1 cellular context compared by ENCODE assay signal in the genomic region with DNA sequence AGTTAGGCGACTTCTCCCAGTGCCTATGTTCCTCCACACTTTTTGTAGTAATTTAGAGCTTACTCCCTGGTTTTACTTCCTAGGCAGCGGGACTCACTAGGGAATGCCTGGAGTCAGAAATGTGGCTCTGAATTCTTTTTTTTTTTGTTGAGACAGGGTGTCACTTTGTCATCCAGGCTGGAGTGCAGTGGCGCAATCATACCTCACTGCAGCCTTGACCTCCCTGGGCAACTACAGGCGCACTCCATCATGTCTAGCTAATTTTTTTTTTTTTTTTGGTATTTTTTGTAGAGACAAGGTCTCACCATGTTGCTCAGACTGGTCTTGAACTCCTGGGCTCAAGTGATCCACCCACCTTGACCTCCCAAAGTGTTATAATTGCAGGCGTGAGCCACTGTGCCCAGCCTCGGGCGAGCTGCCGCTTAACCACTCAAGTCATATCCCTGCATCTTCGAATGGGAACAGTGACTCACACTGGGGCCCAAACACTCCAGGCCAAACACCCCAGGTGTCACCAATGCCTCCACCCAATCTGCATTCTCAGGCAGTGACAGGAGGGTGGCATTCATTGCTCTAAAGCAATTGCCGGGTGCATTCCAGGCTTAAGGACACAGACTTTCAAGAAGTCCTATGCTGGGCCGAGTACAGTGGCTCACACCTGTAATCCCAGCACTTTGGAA.
TF ChIP-seq lines count a peak whose summit lies in the region.

No MANE protein-coding gene starts in this region.

TF ChIP-seq in HepG2, 621 proteins besides CTCF, POLR2A, EP300 and RAD21 (continues in another document):
- TF ChIP-seq ZFP1 (CRISPR knock-in tag; IDR thresholded peaks at IDR 0.05) (no peak), ERF (CRISPR knock-in tag; IDR thresholded peaks at IDR 0.05) (no peak), NR2C2 (CRISPR knock-in tag; IDR thresholded peaks at IDR 0.05; ENCODE audit: borderline replicate concordance) (peak; percentile 60; the same call in 1 of the 2 replicates), ZNF724P (CRISPR knock-in tag; IDR thresholded peaks at IDR 0.05; ENCODE audit: borderline replicate concordance) (no peak), ZNF605 (CRISPR knock-in tag; IDR thresholded peaks at IDR 0.05) (peak; percentile 22; the same call in 1 of the 2 replicates), SMYD3 (CRISPR knock-in tag; IDR thresholded peaks at IDR 0.05) (no peak), HOXA7 (CRISPR knock-in tag; IDR thresholded peaks at IDR 0.05) (no peak), SOX6 (IDR thresholded peaks at IDR 0.05) (no peak), SOX6 (CRISPR knock-in tag; IDR thresholded peaks at IDR 0.05) (peak; percentile 56; the same call in 1 of the 2 replicates), RXRB (CRISPR knock-in tag; IDR thresholded peaks at IDR 0.05; ENCODE audit: borderline replicate concordance) (peak; percentile 48; the same call in 1 of the 2 replicates), NR2F6 (IDR thresholded peaks at IDR 0.05) (peak; percentile 85), NR2F6 (CRISPR knock-in tag; IDR thresholded peaks at IDR 0.05) (peak; percentile 91), FOSL2 (CRISPR knock-in tag; IDR thresholded peaks at IDR 0.05) (peak; percentile 34), ZNF598 (CRISPR knock-in tag; IDR thresholded peaks at IDR 0.05; ENCODE audit: borderline replicate concordance) (no peak), REL (CRISPR knock-in tag; conservative IDR thresholded peaks at IDR 0.05) (no peak), HOXA3 (CRISPR knock-in tag; IDR thresholded peaks at IDR 0.05) (peak; percentile 50; the same call in 1 of the 2 replicates), FOXK1 (CRISPR knock-in tag; IDR thresholded peaks at IDR 0.05; ENCODE audit: borderline replicate concordance, low read depth) (0 out of 2 replicates have a peak, but pooled peaks have one; percentile 17), SP2 (CRISPR knock-in tag; IDR thresholded peaks at IDR 0.05) (no peak), FOXA3 (CRISPR knock-in tag; IDR thresholded peaks at IDR 0.05) (0 out of 2 replicates have a peak, but pooled peaks have one; percentile 15), RCOR2 (CRISPR knock-in tag; IDR thresholded peaks at IDR 0.05) (no peak), ZNF737 (CRISPR knock-in tag; IDR thresholded peaks at IDR 0.05; ENCODE audit: borderline replicate concordance) (no peak), RARA (CRISPR knock-in tag; IDR thresholded peaks at IDR 0.05) (peak; percentile 85), NR2F2 (IDR thresholded peaks at IDR 0.05; ENCODE audit: borderline replicate concordance, low read depth) (0 out of 2 replicates have a peak, but pooled peaks have one; percentile 46), CEBPG (CRISPR knock-in tag; IDR thresholded peaks at IDR 0.05) (peak; percentile 89), SALL1 (CRISPR knock-in tag; IDR thresholded peaks at IDR 0.05) (peak; percentile 37), FOXM1 (CRISPR knock-in tag; IDR thresholded peaks at IDR 0.05) (no peak), PHF21A (CRISPR knock-in tag; IDR thresholded peaks at IDR 0.05) (peak; percentile 53; the same call in 1 of the 2 replicates), SSRP1 (CRISPR knock-in tag; IDR thresholded peaks at IDR 0.05) (no peak), CCDC6 (CRISPR knock-in tag; IDR thresholded peaks at IDR 0.05) (no peak), NCOA2 (CRISPR knock-in tag; IDR thresholded peaks at IDR 0.05) (peak; percentile 48), KDM3A (CRISPR knock-in tag; IDR thresholded peaks at IDR 0.05; ENCODE audit: low read depth) (no peak), FOXO1 (CRISPR knock-in tag; IDR thresholded peaks at IDR 0.05) (0 out of 2 replicates have a peak, but pooled peaks have one; percentile 8), ZNF350 (CRISPR knock-in tag; IDR thresholded peaks at IDR 0.05; ENCODE audit: borderline replicate concordance, low read depth) (peak; percentile 18; the same call in 1 of the 2 replicates), RARG (CRISPR knock-in tag; IDR thresholded peaks at IDR 0.05; ENCODE audit: low read depth) (no peak), TEAD3 (CRISPR knock-in tag; optimal IDR thresholded peaks at IDR 0.05; ENCODE audit: borderline replicate concordance) (peak; percentile 39), SKI (IDR thresholded peaks at IDR 0.05; ENCODE audit: partially characterized antibody) (peak; percentile 60), ZZZ3 (CRISPR knock-in tag; IDR thresholded peaks at IDR 0.05; ENCODE audit: borderline replicate concordance) (no peak), NR2F1 (CRISPR knock-in tag; IDR thresholded peaks at IDR 0.05) (peak in 1 of 2 experiments; percentile 69; a peak in 1 of 4 replicates), CEBPB (IDR thresholded peaks at IDR 0.05; ENCODE audit: borderline replicate concordance, low read depth, low read length) (peak; percentile 89), ZNF709 (CRISPR knock-in tag; IDR thresholded peaks at IDR 0.05) (no peak), ZNF317 (CRISPR knock-in tag; IDR thresholded peaks at IDR 0.05) (0 out of 2 replicates have a peak, but pooled peaks have one; percentile 21), BCL6 (CRISPR knock-in tag; IDR thresholded peaks at IDR 0.05) (peak; percentile 60; the same call in 1 of the 2 replicates), LCORL (IDR thresholded peaks at IDR 0.05) (no peak), LCORL (CRISPR knock-in tag; IDR thresholded peaks at IDR 0.05) (peak; percentile 56; the same call in 1 of the 2 replicates)
- TF ChIP-seq, protein P1, sequence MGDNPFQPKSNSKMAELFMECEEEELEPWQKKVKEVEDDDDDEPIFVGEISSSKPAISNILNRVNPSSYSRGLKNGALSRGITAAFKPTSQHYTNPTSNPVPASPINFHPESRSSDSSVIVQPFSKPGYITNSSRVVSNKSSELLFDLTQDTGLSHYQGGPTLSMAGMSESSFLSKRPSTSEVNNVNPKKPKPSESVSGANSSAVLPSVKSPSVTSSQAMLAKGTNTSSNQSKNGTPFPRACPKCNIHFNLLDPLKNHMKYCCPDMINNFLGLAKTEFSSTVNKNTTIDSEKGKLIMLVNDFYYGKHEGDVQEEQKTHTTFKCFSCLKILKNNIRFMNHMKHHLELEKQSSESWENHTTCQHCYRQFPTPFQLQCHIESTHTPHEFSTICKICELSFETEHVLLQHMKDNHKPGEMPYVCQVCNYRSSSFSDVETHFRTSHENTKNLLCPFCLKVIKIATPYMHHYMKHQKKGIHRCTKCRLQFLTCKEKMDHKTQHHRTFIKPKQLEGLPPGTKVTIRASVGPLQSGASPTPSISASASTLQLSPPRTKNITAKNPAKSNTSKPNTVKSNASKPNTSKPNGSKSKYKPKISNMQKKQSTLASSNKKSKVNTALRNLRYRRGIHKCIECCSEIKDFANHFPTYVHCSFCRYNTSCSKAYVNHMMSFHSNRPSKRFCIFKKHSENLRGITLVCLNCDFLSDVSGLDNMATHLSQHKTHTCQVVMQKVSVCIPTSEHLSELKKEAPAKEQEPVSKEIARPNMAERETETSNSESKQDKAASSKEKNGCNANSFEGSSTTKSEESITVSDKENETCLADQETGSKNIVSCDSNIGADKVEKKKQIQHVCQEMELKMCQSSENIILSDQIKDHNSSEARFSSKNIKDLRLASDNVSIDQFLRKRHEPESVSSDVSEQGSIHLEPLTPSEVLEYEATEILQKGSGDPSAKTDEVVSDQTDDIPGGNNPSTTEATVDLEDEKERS (CRISPR knock-in tag; IDR thresholded peaks at IDR 0.05): no peak
- TF ChIP-seq, protein P2, sequence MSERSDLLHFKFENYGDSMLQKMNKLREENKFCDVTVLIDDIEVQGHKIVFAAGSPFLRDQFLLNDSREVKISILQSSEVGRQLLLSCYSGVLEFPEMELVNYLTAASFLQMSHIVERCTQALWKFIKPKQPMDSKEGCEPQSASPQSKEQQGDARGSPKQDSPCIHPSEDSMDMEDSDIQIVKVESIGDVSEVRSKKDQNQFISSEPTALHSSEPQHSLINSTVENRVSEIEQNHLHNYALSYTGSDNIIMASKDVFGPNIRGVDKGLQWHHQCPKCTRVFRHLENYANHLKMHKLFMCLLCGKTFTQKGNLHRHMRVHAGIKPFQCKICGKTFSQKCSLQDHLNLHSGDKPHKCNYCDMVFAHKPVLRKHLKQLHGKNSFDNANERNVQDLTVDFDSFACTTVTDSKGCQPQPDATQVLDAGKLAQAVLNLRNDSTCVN (CRISPR knock-in tag; IDR thresholded peaks at IDR 0.05; ENCODE audit: borderline replicate concordance): no peak
- TF ChIP-seq, protein P3, sequence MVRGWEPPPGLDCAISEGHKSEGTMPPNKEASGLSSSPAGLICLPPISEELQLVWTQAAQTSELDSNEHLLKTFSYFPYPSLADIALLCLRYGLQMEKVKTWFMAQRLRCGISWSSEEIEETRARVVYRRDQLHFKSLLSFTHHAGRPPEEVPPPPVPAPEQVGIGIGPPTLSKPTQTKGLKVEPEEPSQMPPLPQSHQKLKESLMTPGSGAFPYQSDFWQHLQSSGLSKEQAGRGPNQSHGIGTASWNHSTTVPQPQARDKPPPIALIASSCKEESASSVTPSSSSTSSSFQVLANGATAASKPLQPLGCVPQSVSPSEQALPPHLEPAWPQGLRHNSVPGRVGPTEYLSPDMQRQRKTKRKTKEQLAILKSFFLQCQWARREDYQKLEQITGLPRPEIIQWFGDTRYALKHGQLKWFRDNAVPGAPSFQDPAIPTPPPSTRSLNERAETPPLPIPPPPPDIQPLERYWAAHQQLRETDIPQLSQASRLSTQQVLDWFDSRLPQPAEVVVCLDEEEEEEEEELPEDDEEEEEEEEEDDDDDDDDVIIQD (CRISPR knock-in tag; IDR thresholded peaks at IDR 0.05; ENCODE audit: low read depth): no peak
- TF ChIP-seq, protein P4, sequence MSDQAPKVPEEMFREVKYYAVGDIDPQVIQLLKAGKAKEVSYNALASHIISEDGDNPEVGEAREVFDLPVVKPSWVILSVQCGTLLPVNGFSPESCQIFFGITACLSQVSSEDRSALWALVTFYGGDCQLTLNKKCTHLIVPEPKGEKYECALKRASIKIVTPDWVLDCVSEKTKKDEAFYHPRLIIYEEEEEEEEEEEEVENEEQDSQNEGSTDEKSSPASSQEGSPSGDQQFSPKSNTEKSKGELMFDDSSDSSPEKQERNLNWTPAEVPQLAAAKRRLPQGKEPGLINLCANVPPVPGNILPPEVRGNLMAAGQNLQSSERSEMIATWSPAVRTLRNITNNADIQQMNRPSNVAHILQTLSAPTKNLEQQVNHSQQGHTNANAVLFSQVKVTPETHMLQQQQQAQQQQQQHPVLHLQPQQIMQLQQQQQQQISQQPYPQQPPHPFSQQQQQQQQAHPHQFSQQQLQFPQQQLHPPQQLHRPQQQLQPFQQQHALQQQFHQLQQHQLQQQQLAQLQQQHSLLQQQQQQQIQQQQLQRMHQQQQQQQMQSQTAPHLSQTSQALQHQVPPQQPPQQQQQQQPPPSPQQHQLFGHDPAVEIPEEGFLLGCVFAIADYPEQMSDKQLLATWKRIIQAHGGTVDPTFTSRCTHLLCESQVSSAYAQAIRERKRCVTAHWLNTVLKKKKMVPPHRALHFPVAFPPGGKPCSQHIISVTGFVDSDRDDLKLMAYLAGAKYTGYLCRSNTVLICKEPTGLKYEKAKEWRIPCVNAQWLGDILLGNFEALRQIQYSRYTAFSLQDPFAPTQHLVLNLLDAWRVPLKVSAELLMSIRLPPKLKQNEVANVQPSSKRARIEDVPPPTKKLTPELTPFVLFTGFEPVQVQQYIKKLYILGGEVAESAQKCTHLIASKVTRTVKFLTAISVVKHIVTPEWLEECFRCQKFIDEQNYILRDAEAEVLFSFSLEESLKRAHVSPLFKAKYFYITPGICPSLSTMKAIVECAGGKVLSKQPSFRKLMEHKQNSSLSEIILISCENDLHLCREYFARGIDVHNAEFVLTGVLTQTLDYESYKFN (CRISPR knock-in tag; conservative IDR thresholded peaks at IDR 0.05): peak; percentile 30; the same call in 1 of the 2 replicates
- TF ChIP-seq, protein P5, sequence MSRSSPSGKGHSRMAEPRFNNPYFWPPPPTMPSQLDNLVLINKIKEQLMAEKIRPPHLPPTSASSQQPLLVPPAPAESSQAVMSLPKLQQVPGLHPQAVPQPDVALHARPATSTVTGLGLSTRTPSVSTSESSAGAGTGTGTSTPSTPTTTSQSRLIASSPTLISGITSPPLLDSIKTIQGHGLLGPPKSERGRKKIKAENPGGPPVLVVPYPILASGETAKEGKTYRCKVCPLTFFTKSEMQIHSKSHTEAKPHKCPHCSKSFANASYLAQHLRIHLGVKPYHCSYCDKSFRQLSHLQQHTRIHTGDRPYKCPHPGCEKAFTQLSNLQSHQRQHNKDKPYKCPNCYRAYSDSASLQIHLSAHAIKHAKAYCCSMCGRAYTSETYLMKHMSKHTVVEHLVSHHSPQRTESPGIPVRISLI (CRISPR knock-in tag; IDR thresholded peaks at IDR 0.05; ENCODE audit: borderline replicate concordance): peak; percentile 96
- TF ChIP-seq, protein P6, sequence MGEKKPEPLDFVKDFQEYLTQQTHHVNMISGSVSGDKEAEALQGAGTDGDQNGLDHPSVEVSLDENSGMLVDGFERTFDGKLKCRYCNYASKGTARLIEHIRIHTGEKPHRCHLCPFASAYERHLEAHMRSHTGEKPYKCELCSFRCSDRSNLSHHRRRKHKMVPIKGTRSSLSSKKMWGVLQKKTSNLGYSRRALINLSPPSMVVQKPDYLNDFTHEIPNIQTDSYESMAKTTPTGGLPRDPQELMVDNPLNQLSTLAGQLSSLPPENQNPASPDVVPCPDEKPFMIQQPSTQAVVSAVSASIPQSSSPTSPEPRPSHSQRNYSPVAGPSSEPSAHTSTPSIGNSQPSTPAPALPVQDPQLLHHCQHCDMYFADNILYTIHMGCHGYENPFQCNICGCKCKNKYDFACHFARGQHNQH (CRISPR knock-in tag; IDR thresholded peaks at IDR 0.05): 0 out of 2 replicates have a peak, but pooled peaks have one; percentile 37
- TF ChIP-seq, protein P7, sequence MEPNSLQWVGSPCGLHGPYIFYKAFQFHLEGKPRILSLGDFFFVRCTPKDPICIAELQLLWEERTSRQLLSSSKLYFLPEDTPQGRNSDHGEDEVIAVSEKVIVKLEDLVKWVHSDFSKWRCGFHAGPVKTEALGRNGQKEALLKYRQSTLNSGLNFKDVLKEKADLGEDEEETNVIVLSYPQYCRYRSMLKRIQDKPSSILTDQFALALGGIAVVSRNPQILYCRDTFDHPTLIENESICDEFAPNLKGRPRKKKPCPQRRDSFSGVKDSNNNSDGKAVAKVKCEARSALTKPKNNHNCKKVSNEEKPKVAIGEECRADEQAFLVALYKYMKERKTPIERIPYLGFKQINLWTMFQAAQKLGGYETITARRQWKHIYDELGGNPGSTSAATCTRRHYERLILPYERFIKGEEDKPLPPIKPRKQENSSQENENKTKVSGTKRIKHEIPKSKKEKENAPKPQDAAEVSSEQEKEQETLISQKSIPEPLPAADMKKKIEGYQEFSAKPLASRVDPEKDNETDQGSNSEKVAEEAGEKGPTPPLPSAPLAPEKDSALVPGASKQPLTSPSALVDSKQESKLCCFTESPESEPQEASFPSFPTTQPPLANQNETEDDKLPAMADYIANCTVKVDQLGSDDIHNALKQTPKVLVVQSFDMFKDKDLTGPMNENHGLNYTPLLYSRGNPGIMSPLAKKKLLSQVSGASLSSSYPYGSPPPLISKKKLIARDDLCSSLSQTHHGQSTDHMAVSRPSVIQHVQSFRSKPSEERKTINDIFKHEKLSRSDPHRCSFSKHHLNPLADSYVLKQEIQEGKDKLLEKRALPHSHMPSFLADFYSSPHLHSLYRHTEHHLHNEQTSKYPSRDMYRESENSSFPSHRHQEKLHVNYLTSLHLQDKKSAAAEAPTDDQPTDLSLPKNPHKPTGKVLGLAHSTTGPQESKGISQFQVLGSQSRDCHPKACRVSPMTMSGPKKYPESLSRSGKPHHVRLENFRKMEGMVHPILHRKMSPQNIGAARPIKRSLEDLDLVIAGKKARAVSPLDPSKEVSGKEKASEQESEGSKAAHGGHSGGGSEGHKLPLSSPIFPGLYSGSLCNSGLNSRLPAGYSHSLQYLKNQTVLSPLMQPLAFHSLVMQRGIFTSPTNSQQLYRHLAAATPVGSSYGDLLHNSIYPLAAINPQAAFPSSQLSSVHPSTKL (CRISPR knock-in tag; IDR thresholded peaks at IDR 0.05): peak; percentile 61
- TF ChIP-seq, protein P8, sequence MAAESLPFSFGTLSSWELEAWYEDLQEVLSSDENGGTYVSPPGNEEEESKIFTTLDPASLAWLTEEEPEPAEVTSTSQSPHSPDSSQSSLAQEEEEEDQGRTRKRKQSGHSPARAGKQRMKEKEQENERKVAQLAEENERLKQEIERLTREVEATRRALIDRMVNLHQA (CRISPR knock-in tag; IDR thresholded peaks at IDR 0.05): no peak
